Comparison of ENCODE assay signal across 5 cellular contexts in genomic region chr20:6270404-6270803, GRCh38.
A peak's percentile ranks its signal among the peaks of the same experiment; 100 is the strongest.
DNase-seq lines count a peak whose midpoint lies in the region; ATAC-seq, FAIRE-seq and TF ChIP-seq lines count a peak whose summit lies in the region.
"Not testable (repeated sequence)": the region's sequence is repeated elsewhere in the genome, so short reads cannot be mapped to it uniquely, and the experiment has no call there.

No MANE protein-coding gene starts in this region.

- H3K27ac ChIP-seq in pancreas = not testable (repeated sequence)

- not testable (repeated sequence) for H3K4me1 ChIP-seq in pancreas

- intact Hi-C loops in pancreas (cut with DNase I) = not testable (repeated sequence)

- H3K27me3 ChIP-seq in pancreas = not testable (repeated sequence)

- not testable (repeated sequence) for DNase-seq in frontal cortex (ENCODE audit: low spot score in 2 of 2); pancreas

- H3K36me3 ChIP-seq in pancreas = not testable (repeated sequence)

- FAIRE-seq in G401.6 (lab: Jason Lieb, UNC) (peak; percentile 85), TTC549 (lab: Jason Lieb, UNC) (peak; percentile 96), colon (lab: Jason Lieb, UNC) (peak; percentile 95), frontal cortex (lab: Jason Lieb, UNC) (peak; percentile 100), pancreas (lab: Jason Lieb, UNC) (peak; percentile 95)

- TF ChIP-seq CTCF in pancreas (IDR thresholded peaks at IDR 0.05) = not testable (repeated sequence)

- not testable (repeated sequence) for ATAC-seq in pancreas

- not testable (repeated sequence) for H3K9me3 ChIP-seq in pancreas

- H3K4me3 ChIP-seq in pancreas = not testable (repeated sequence)
